ENCODE assay signal across 29 cellular contexts in genomic region chr2:63695583-63695982, GRCh38.
"Had no signal": no experiment of that assay in that cellular context is flagged by ENCODE, and none has a peak within 500 bp of the region (broad histone marks: within the 10 kb centered on the region; RNA-seq: fewer than 3 reads in every experiment).

No MANE protein-coding gene starts in this region.

- DNase-seq: colonic mucosa; cortex of kidney; dermis blood vessel endothelial cell; dorsolateral prefrontal cortex; effector CD4-positive, alpha-beta T cell; effector CD8-positive, alpha-beta T cell; effector memory CD4-positive, alpha-beta T cell; effector memory CD8-positive, alpha-beta T cell; endodermal cell; erythroblast; esophagus squamous epithelium; foreskin fibroblast; foreskin keratinocyte; foreskin melanocyte; gastrocnemius medialis; glutamatergic neuron; head of caudate nucleus; heart left ventricle; heart right ventricle had no signal

- H3K27me3 Mint-ChIP-seq: dendritic cell treated with granulocyte-macrophage colony-stimulating factor and Interleukin-4, amounts not matched to agents 40 ng/mL and 50 ng/mL, for 4 days; effector memory CD8-positive, alpha-beta T cell had no signal

- FAIRE-seq: colon, endometrium, endothelial cell of umbilical vein, frontal cortex had no signal

- H3K9me3 ChIP-seq: colonic mucosa, esophagus muscularis mucosa, esophagus squamous epithelium, gastrocnemius medialis, gastroesophageal sphincter, heart left ventricle, heart right ventricle had no signal

- ATAC-seq: effector memory CD8-positive, alpha-beta T cell; esophagus mucosa; foreskin keratinocyte; gastrocnemius medialis; gastroesophageal sphincter; heart left ventricle; heart right ventricle had no signal

- H3K36me3 ChIP-seq: colonic mucosa, esophagus muscularis mucosa, esophagus squamous epithelium, gastrocnemius medialis, gastroesophageal sphincter, heart left ventricle, heart right ventricle had no signal

- H3K4me3 ChIP-seq: colonic mucosa, coronary artery, dorsolateral prefrontal cortex, esophagus muscularis mucosa, esophagus squamous epithelium, gastrocnemius medialis, gastroesophageal sphincter, heart left ventricle, heart right ventricle had no signal

- H3K27me3 ChIP-seq: colonic mucosa, dorsolateral prefrontal cortex, esophagus muscularis mucosa, esophagus squamous epithelium, foreskin keratinocyte, gastrocnemius medialis, gastroesophageal sphincter, heart left ventricle, heart right ventricle had no signal

- H3K27ac Mint-ChIP-seq: dendritic cell treated with granulocyte-macrophage colony-stimulating factor and Interleukin-4, amounts not matched to agents 40 ng/mL and 50 ng/mL, for 4 days; effector memory CD8-positive, alpha-beta T cell; endodermal cell had no signal

- H3K27ac ChIP-seq: colonic mucosa, coronary artery, dorsolateral prefrontal cortex, epithelial cell of prostate, esophagus muscularis mucosa, esophagus squamous epithelium, foreskin keratinocyte, gastrocnemius medialis, gastroesophageal sphincter, heart left ventricle, heart right ventricle had no signal

- H3K4me1 ChIP-seq: colonic mucosa, gastroesophageal sphincter had no signal

- H3K9me3 Mint-ChIP-seq: dendritic cell treated with granulocyte-macrophage colony-stimulating factor and Interleukin-4, amounts not matched to agents 40 ng/mL and 50 ng/mL, for 4 days; effector memory CD8-positive, alpha-beta T cell; endodermal cell had no signal

- H3K4me3 Mint-ChIP-seq: dendritic cell treated with granulocyte-macrophage colony-stimulating factor and Interleukin-4, amounts not matched to agents 40 ng/mL and 50 ng/mL, for 4 days; effector memory CD8-positive, alpha-beta T cell; endodermal cell had no signal
